In genomic region chr10:27742195-27742925, GRCh38 we compare ENCODE assay signal across 8 cellular contexts. TPM values are rescaled to one million over a fixed set of nuclear protein-coding genes. Genes with fewer than 3 reads are reported as not detected.
A peak's percentile ranks its signal among the peaks of the same experiment; 100 is the strongest.
DNase-seq lines count a peak whose midpoint lies in the region; ATAC-seq lines count a peak whose summit lies in the region.

No MANE protein-coding gene starts in this region.

- peak; percentile 89 for ATAC-seq in GM18873 (IDR thresholded peaks at IDR 0.05; ENCODE audit: low FRiP score, unreplicated experiment)
- ATAC-seq in HG03139 (IDR thresholded peaks at IDR 0.05; ENCODE audit: unreplicated experiment) = peak; percentile 90

- H3K27me3 ChIP-seq in esophagus (ENCODE audit: control insufficient read depth in 1 of 2, insufficient read depth in 2 of 2, low read length in 2 of 2) (peaks cover 3 to 25% of the 10 kb centered on the region in 2 donors), mucosa of stomach (ENCODE audit: control insufficient read depth, insufficient read depth, low read length) (peaks cover 73% of the 10 kb centered on the region)

- H3K36me3 ChIP-seq in esophagus (ENCODE audit: control insufficient read depth in 2 of 2, insufficient read depth in 2 of 2, low read length in 1 of 2) (no peaks in the 10 kb centered on the region), mucosa of stomach (ENCODE audit: control insufficient read depth, insufficient read depth, low read length) (no peaks in the 10 kb centered on the region)

- H3K9me3 ChIP-seq in esophagus (ENCODE audit: control insufficient read depth in 2 of 2, insufficient read depth in 1 of 2, low read depth in 1 of 2, low read length in 1 of 2) (no peaks in the 10 kb centered on the region), mucosa of stomach (ENCODE audit: control insufficient read depth, low read length) (no peaks in the 10 kb centered on the region)

- 1% methylated on average over 71 of the region's 71 CpGs for WGBS in esophagus, 2 donors

- peak overlapping the region; percentile 64 for H3K9ac ChIP-seq in mucosa of stomach (ENCODE audit: low read length)

- peak overlapping the region; percentile 81 to 85 for H3K27ac ChIP-seq in esophagus (ENCODE audit: low read depth in 2 of 2, low read length in 1 of 2)

- DNase-seq in AG08396 (ENCODE audit: low spot score) (peak; percentile 93), NCI-H774 (lab: John Stamatoyannopoulos, UW) (peak; percentile 40), activated T-cell treated with anti-CD3 and anti-CD28 coated beads for 4 hours (peak; percentile 58)
- DNase-seq in stimulated activated CD8-positive, alpha-beta memory T cell treated with anti-CD3 and anti-CD28 coated beads, Interleukin-4, amount 100 ng/mL, for 24 hours (ENCODE audit: low read depth) = peak; percentile 79

- H3K4me3 ChIP-seq in esophagus (ENCODE audit: low read depth in 1 of 2, low read length in 2 of 2) (peak overlapping the region; percentile 61 to 64), mucosa of stomach (ENCODE audit: low read length) (peak overlapping the region; percentile 63)

- H3K4me1 ChIP-seq in esophagus (ENCODE audit: control insufficient read depth in 2 of 2, insufficient read depth in 2 of 2, low read length in 1 of 2) (peaks cover 9 to 28% of the 10 kb centered on the region in 2 donors), mucosa of stomach (ENCODE audit: control insufficient read depth, insufficient read depth, low read length) (peaks cover 35% of the 10 kb centered on the region)

RNA-seq across cellular contexts. Expression of gene MKX, which starts 3.3 kb away (rescaled TPM):
- under 1 TPM; 0.39 to 0.99 TPM for polyA plus RNA-seq in esophagus

Comparison
In these comparisons a context has a peak if more than half of its experiments do, and no peak if none do; other contexts are left out.
1. Peak in every context shown above with its lines: DNase-seq, ATAC-seq, H3K4me3 ChIP-seq and H3K27ac ChIP-seq.
2. DNase-seq: peak in every context shown above with its lines; median percentile 93 in AG08396; 79 in stimulated activated CD8-positive, alpha-beta memory T cell treated with anti-CD3 and anti-CD28 coated beads, Interleukin-4, amount 100 ng/mL, for 24 hours; 58 in activated T-cell treated with anti-CD3 and anti-CD28 coated beads for 4 hours; 40 in NCI-H774.